ENCODE assay signal across 10 cellular contexts in the genomic region with DNA sequence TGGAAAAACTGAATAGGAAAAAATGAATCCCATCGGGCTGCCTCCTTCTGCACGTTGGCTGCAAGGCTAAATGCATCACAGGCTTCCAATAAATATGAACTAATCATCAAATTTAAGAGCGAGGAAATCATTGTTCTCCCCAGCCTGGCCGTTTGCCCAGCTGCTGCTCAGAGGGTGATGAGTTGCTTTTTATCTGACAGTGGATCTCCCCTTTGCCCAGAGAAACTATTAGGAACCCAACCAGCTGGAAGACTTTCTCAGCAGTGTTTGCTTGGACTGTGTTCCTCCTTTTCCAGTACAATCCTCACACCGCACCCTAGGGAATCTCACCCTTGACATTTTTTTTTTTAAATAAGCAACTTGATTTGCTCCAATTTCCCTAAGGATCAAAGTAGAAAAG.
DNase-seq lines count a peak whose midpoint lies in the region; ATAC-seq and TF ChIP-seq lines count a peak whose summit lies in the region.
"Had no signal": no experiment of that assay in that cellular context is flagged by ENCODE, and none has a peak within 500 bp of the region (broad histone marks: within the 10 kb centered on the region; RNA-seq: fewer than 3 reads in every experiment).

No MANE protein-coding gene starts in this region.

- no peak overlapping the region for H3K4me3 Mint-ChIP-seq in Caco-2 (ENCODE audit: unreplicated experiment)

- POLR2A ChIA-PET in Caco-2 (lab: Charles Lee): no interaction called here

- H3K4me3 ChIP-seq in left ventricle myocardium inferior (no peak overlapping the region), Caco-2 (ENCODE audit: low read depth, low read length) (no peak overlapping the region)
- H3K4me3 ChIP-seq: dorsolateral prefrontal cortex had no signal

- H3K27ac ChIP-seq in left ventricle myocardium inferior (replicated peaks): no peak overlapping the region
- H3K27ac ChIP-seq: dorsolateral prefrontal cortex had no signal

- no peak for ATAC-seq in HG03196 (IDR thresholded peaks at IDR 0.05; ENCODE audit: unreplicated experiment)

- peak; percentile 35 for DNase-seq in A172 (ENCODE audit: low spot score)
- peak; percentile 86 for DNase-seq in M059J (ENCODE audit: low read depth)
- peak; percentile 81 for DNase-seq in RPMI7951 (ENCODE audit: low read depth)
- peak; percentile 59 for DNase-seq in left ventricle myocardium inferior
- no peak for DNase-seq in T-helper 9 cell
- DNase-seq in stimulated activated CD8-positive, alpha-beta memory T cell treated with anti-CD3 and anti-CD28 coated beads, Interleukin-4, amount 100 ng/mL, for 48 hours: no peak
- no peak for DNase-seq in Caco-2
- DNase-seq: dorsolateral prefrontal cortex, NCI-H510A treated with DMSO at 0.1 percent for 48 hours had no signal

- no peaks in the 10 kb centered on the region for H3K4me1 Mint-ChIP-seq in Caco-2 (ENCODE audit: low read depth, unreplicated experiment)

- H3K4me1 ChIP-seq in left ventricle myocardium inferior (no peaks in the 10 kb centered on the region), Caco-2 (no peaks in the 10 kb centered on the region)

- CTCF ChIA-PET in Caco-2 (lab: Charles Lee): no interaction called here

- no peaks in the 10 kb centered on the region for H3K36me3 Mint-ChIP-seq in Caco-2 (ENCODE audit: insufficient read depth, unreplicated experiment)

- intact Hi-C loops in left ventricle myocardium inferior (cut with micrococcal nuclease): no loop called here
- intact Hi-C loops in Caco-2 (cut with micrococcal nuclease; ENCODE audit: unreplicated experiment): no loop called here

- H3K36me3 ChIP-seq in left ventricle myocardium inferior (no peaks in the 10 kb centered on the region), Caco-2 (ENCODE audit: control insufficient read depth, insufficient read depth, low read length) (no peaks in the 10 kb centered on the region)

- H3K27me3 ChIP-seq in left ventricle myocardium inferior (ENCODE audit: low read depth) (peaks cover 18% of the 10 kb centered on the region), Caco-2 (replicated peaks; ENCODE audit: control insufficient read depth, insufficient read depth, low read length) (no peaks in the 10 kb centered on the region)
- H3K27me3 ChIP-seq: dorsolateral prefrontal cortex had no signal

- no peak for TF ChIP-seq CTCF in left ventricle myocardium inferior (IDR thresholded peaks at IDR 0.05; ENCODE audit: borderline replicate concordance)
- no peak for TF ChIP-seq CTCF in Caco-2 (IDR thresholded peaks at IDR 0.05; ENCODE audit: insufficient read depth in 1 of 2, low read depth in 1 of 2, low read length in 1 of 2, severe bottlenecking in 1 of 2, unreplicated experiment in 1 of 2)

- H3K9me3 ChIP-seq in left ventricle myocardium inferior (replicated peaks) (no peaks in the 10 kb centered on the region), Caco-2 (no peaks in the 10 kb centered on the region)

- no TSS peak for BruUV-seq in Caco-2 (replicated peaks; lab: Mats Ljungman, UMichigan)

- peaks cover 4% of the 10 kb centered on the region for H3K9me3 Mint-ChIP-seq in Caco-2 (ENCODE audit: unreplicated experiment)

- no peak overlapping the region for H3K27ac Mint-ChIP-seq in Caco-2 (ENCODE audit: unreplicated experiment)

- no peaks in the 10 kb centered on the region for H3K27me3 Mint-ChIP-seq in Caco-2 (ENCODE audit: insufficient read depth, unreplicated experiment)

Comparison
In these comparisons a context has a peak if more than half of its experiments do, and no peak if none do; other contexts are left out.
1. DNase-seq: peak in A172 (single experiment), M059J (single experiment), RPMI7951 (single experiment) and left ventricle myocardium inferior (single experiment); none in T-helper 9 cell (single experiment), stimulated activated CD8-positive, alpha-beta memory T cell treated with anti-CD3 and anti-CD28 coated beads, Interleukin-4, amount 100 ng/mL, for 48 hours (single experiment) and Caco-2 (0 of 2).